17 cellular contexts compared by ENCODE assay signal in the genomic region with DNA sequence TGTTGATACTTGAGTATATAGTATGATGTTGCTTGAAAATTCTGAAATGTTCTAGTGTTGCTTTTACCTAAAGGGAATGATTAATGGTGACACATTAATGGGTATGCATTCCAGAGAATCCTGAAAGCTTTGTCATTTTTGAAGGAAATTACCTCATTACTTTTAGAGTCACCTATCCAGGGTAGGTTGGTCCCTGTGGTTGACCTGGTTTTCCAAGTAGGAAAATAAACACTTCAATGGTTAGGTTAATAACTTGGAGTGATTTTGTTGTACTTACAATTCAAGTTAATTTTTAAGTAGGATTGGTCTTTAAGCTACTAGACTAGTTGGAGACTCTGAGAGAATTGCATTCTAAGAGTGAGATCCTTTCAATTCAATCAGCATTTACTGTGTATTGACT. TPM values are rescaled to one million over a fixed set of nuclear protein-coding genes. Genes with fewer than 3 reads are reported as not detected.
A peak's percentile ranks its signal among the peaks of the same experiment; 100 is the strongest.
DNase-seq lines count a peak whose midpoint lies in the region; ATAC-seq, FAIRE-seq and TF ChIP-seq lines count a peak whose summit lies in the region.
"Had no signal": no experiment of that assay in that cellular context is flagged by ENCODE, and none has a peak within 500 bp of the region (broad histone marks: within the 10 kb centered on the region; RNA-seq: fewer than 3 reads in every experiment).

No MANE protein-coding gene starts in this region.

- no peak overlapping the region for H3K4me3 ChIP-seq in fibroblast of pulmonary artery (replicated peaks; ENCODE audit: low read depth, low read length)

- POLR2A ChIA-PET in RWPE1 (lab: Yijun Ruan, JAX; ENCODE audit: low non-redundant PET): interaction anchor here (0.6 kb wide), 1 partner anchor 1271 kb away, joined by 6 read pairs; no protein-coding TSS in a partner anchor

- TF ChIP-seq CTCF in RWPE1 (conservative IDR thresholded peaks at IDR 0.05; ENCODE audit: low read depth): no peak
- TF ChIP-seq CTCF in fibroblast of pulmonary artery (IDR thresholded peaks at IDR 0.05; ENCODE audit: low read length, missing control alignments): no peak

- no peak for ATAC-seq in HG03442 (IDR thresholded peaks at IDR 0.05; ENCODE audit: unreplicated experiment)
- no peak for ATAC-seq in GM21528 (IDR thresholded peaks at IDR 0.05; ENCODE audit: low FRiP score, unreplicated experiment)
- no peak for ATAC-seq in HG03095 (IDR thresholded peaks at IDR 0.05; ENCODE audit: unreplicated experiment)

- H3K27ac ChIP-seq in RWPE1: no peak overlapping the region
- H3K27ac ChIP-seq: HL-60, parathyroid adenoma, WERI-Rb-1 had no signal

- CTCF ChIA-PET in RWPE1 (lab: Yijun Ruan, JAX): no interaction called here

- no peak for TF ChIP-seq POLR2A in H54 (IDR thresholded peaks at IDR 0.05; ENCODE audit: low read depth, low read length)

- FAIRE-seq in H54 (lab: Jason Lieb, UNC): peak; percentile 84

- peak; percentile 24 for DNase-seq in H54 (ENCODE audit: insufficient read length, low spot score)
- DNase-seq in RWPE1 (ENCODE audit: low spot score): peak; percentile 68
- peak; percentile 20 for DNase-seq in fibroblast of pulmonary artery (ENCODE audit: low read depth)
- peak; percentile 100 for DNase-seq in renal cortical epithelial cell (ENCODE audit: low read depth)
- no peak for DNase-seq in amygdala (lab: John Stamatoyannopoulos, UW)
- DNase-seq: C1 segment of cervical spinal cord; glutamatergic neuron; NCI-H1048; NCI-H446; stimulated activated CD4-positive, alpha-beta T cell treated with anti-CD3 and anti-CD28 coated beads, Interleukin-2, amount 100 ng/mL, for 24 hours; stimulated activated naive CD4-positive, alpha-beta T cell treated with Interleukin-2 at 50 U/mL for 16 hours; WERI-Rb-1 had no signal

RNA-seq across cellular contexts. Expression of gene MITF, which starts 31.0 kb away (rescaled TPM):
- total RNA-seq in renal cortical epithelial cell: 46.7 and 109 TPM in 2 replicates

Comparison
In these comparisons a context has a peak if more than half of its experiments do, and no peak if none do; other contexts are left out.
1. DNase-seq: peak in H54 (single experiment), RWPE1 (single experiment), fibroblast of pulmonary artery (single experiment) and renal cortical epithelial cell (single experiment); none in amygdala (0 of 56).